In genomic region chr4:16278178-16278577, GRCh38 we compare ENCODE assay signal across 21 cellular contexts. TPM values are rescaled to one million over a fixed set of nuclear protein-coding genes. Genes with fewer than 3 reads are reported as not detected.
DNase-seq lines count a peak whose midpoint lies in the region; ATAC-seq, FAIRE-seq and TF ChIP-seq lines count a peak whose summit lies in the region.
"Had no signal": no experiment of that assay in that cellular context is flagged by ENCODE, and none has a peak within 500 bp of the region (broad histone marks: within the 10 kb centered on the region; RNA-seq: fewer than 3 reads in every experiment).

No MANE protein-coding gene starts in this region.

- TF ChIP-seq CTCF in HCT116 (IDR thresholded peaks at IDR 0.05 in 2 of 3, conservative IDR thresholded peaks at IDR 0.05 in 1 of 3; ENCODE audit: borderline replicate concordance in 1 of 3, insufficient read depth in 1 of 3, low read depth in 2 of 3, low read length in 2 of 3) (peak; percentile 15 to 60 (median 46); a peak in 4 of 6 replicates), WI38 (IDR thresholded peaks at IDR 0.05; ENCODE audit: low read depth, low read length) (peak; percentile 30; the same call in 1 of the 2 replicates), keratinocyte (optimal IDR thresholded peaks at IDR 0.05 in 1 of 3, IDR thresholded peaks at IDR 0.05 in 1 of 3, conservative IDR thresholded peaks at IDR 0.05 in 1 of 3; ENCODE audit: extremely low read depth in 1 of 3, insufficient read depth in 2 of 3, low read length in 3 of 3) (peak in 2 of 3 experiments; percentile 31 to 32)

- 0 out of 4 replicates have a peak, but pooled peaks cover 0 to 3% of the 10 kb centered on the region in 2 experiments for H3K9me3 ChIP-seq in HCT116 (ENCODE audit: control insufficient read depth in 1 of 2, insufficient read depth in 1 of 2, low read depth in 1 of 2, low read length in 2 of 2)
- H3K9me3 ChIP-seq in keratinocyte (ENCODE audit: control insufficient read depth, low read depth, low read length) = peaks cover 6% of the 10 kb centered on the region
- H3K9me3 ChIP-seq: ovary had no signal

- peak; percentile 21 to 26 for DNase-seq in AML-193 (lab: John Stamatoyannopoulos, UW)
- no peak for DNase-seq in HCT116 (ENCODE audit: low read depth, low spot score)
- DNase-seq in keratinocyte (ENCODE audit: low read depth, low spot score) = no peak
- DNase-seq in KG1 (lab: John Stamatoyannopoulos, UW) = no peak
- no peak for DNase-seq in HT-29 (ENCODE audit: low spot score)
- no peak for DNase-seq in KBM-7
- DNase-seq: activated CD4-positive, alpha-beta T cell treated with anti-CD3 and anti-CD28 coated beads, Interleukin-2, amount 50 U/mL, for 1 hour; activated naive CD8-positive, alpha-beta T cell treated with anti-CD3 and anti-CD28 coated beads, Interleukin-2, amount 10 ng/mL, durations not matched to agents 7 days and 5 days; activated T-cell treated with anti-CD3 and anti-CD28 coated beads, Interleukin-2, amount 50 U/mL, for 24 hours; head of caudate nucleus; NCI-H1105 treated with DMSO at 0.1 percent for 48 hours; NCI-H2171; ovary; SIG-M5; spleen; stimulated activated naive CD8-positive, alpha-beta T cell treated with anti-CD3 and anti-CD28 coated beads, Interleukin-15, Interleukin-2, amounts not matched to agents 100 U/mL and 50 U/mL, for 24 hours; T-helper 9 cell had no signal

- POLR2A ChIA-PET in HCT116 (lab: Charles Lee) = no interaction called here

- no peaks in the 10 kb centered on the region; the same call in 1 of the 2 replicates for H3K27me3 ChIP-seq in HCT116 (ENCODE audit: insufficient read depth, low read length)
- no peaks in the 10 kb centered on the region for H3K27me3 ChIP-seq in keratinocyte (ENCODE audit: control insufficient read depth, extremely low read depth, insufficient read depth, low read length)
- H3K27me3 ChIP-seq: ovary, spleen had no signal

- H2AFZ ChIP-seq in HCT116 (ENCODE audit: low read depth, low read length, poor library complexity, severe bottlenecking) (no peak overlapping the region), keratinocyte (ENCODE audit: control insufficient read depth, low read length) (no peak overlapping the region)

- TF ChIP-seq RAD21 in HCT116 (IDR thresholded peaks at IDR 0.05; ENCODE audit: low read depth) = peak; percentile 42; the same call in 1 of the 2 replicates

- no TSS peak for BruUV-seq in HCT116 (replicated peaks; lab: Mats Ljungman, UMichigan)

- RAD21 ChIA-PET in HCT116 (lab: Charles Lee; ENCODE audit: low non-redundant PET in 1 of 2, low total read pairs in 2 of 2, uncharacterized antibody in 2 of 2, unreplicated experiment in 2 of 2) = no interaction called here

- ATAC-seq in HCT116 (no peak; the same call in 1 of the 2 replicates), GM19324 (IDR thresholded peaks at IDR 0.05; ENCODE audit: low FRiP score, unreplicated experiment) (no peak)
- ATAC-seq: stimulated activated naive CD8-positive, alpha-beta T cell treated with anti-CD3 and anti-CD28 coated beads, Interleukin-15, Interleukin-2, amounts not matched to agents 100 U/mL and 50 U/mL, for 24 hours had no signal

- H3K9me1 ChIP-seq in keratinocyte (ENCODE audit: control insufficient read depth, extremely low read depth, insufficient read depth, low read length) = no peaks in the 10 kb centered on the region

- H3K4me1 ChIP-seq in HCT116 (ENCODE audit: control insufficient read depth in 1 of 2, insufficient read depth in 2 of 2, low read length in 2 of 2) (no peaks in the 10 kb centered on the region), keratinocyte (ENCODE audit: control insufficient read depth, extremely low read depth, insufficient read depth, low read length) (no peaks in the 10 kb centered on the region)
- H3K4me1 ChIP-seq: spleen had no signal

- in situ Hi-C loops in KBM-7 (cut with MboI; ENCODE audit: low pct_unique_long_range_greater_than_20kb, low sequenced_read_pairs) = no loop called here

- H4K20me1 ChIP-seq in HCT116 (ENCODE audit: insufficient read depth) = no peaks in the 10 kb centered on the region
- no peaks in the 10 kb centered on the region for H4K20me1 ChIP-seq in keratinocyte (ENCODE audit: control insufficient read depth, extremely low read depth, insufficient read depth, low read length)

- dilution Hi-C loops in keratinocyte (cut with MboI; ENCODE audit: extremely low pct_ligation_motif_present, low sequenced_read_pairs) = no loop called here

- no peaks in the 10 kb centered on the region for H3K9me2 ChIP-seq in HCT116 (ENCODE audit: insufficient read depth)

- no peak for FAIRE-seq in keratinocyte (lab: Jason Lieb, UNC)
- FAIRE-seq: GM19239, HTR-8/SVneo had no signal

- CTCF ChIA-PET in HCT116 (lab: Charles Lee) = interaction anchor here (0.8 to 1.5 kb wide), 4 partner anchors 9 to 1170 kb away, joined by 3 to 5 read pairs (median 3); no protein-coding TSS in a partner anchor

- H3K79me2 ChIP-seq in HCT116 (ENCODE audit: insufficient read depth, low read length) (no peaks in the 10 kb centered on the region), keratinocyte (ENCODE audit: control insufficient read depth, insufficient read depth, low read length) (no peaks in the 10 kb centered on the region)

- no peak overlapping the region for H3K27ac ChIP-seq in HCT116 (ENCODE audit: low read depth, low read length)
- no peak overlapping the region for H3K27ac ChIP-seq in keratinocyte (ENCODE audit: control insufficient read depth, insufficient read depth, low read length)
- H3K27ac ChIP-seq: ovary, spleen had no signal

- TF ChIP-seq POLR2A in HCT116 (IDR thresholded peaks at IDR 0.05; ENCODE audit: borderline replicate concordance, extremely low read depth, insufficient read depth, insufficient read length) = no peak

- H3K4me2 ChIP-seq in HCT116 (ENCODE audit: low read length) (no peak overlapping the region), keratinocyte (ENCODE audit: control insufficient read depth, extremely low read depth, insufficient read depth, low read depth, low read length) (no peak overlapping the region)

- H3K9ac ChIP-seq in HCT116 (ENCODE audit: low read length) (no peak overlapping the region), keratinocyte (ENCODE audit: control insufficient read depth, extremely low read depth, insufficient read depth, low read length) (no peak overlapping the region)

- H3K4me3 ChIP-seq in HCT116 (replicated peaks in 1 of 2; ENCODE audit: low read depth in 1 of 2, low read length in 2 of 2) (no peak overlapping the region), WI38 (ENCODE audit: low read depth, low read length) (no peak overlapping the region), keratinocyte (ENCODE audit: control insufficient read depth in 2 of 3, extremely low read depth in 1 of 3, insufficient read depth in 2 of 3, low read depth in 1 of 3, low read length in 3 of 3) (no peak overlapping the region)
- H3K4me3 ChIP-seq: ovary, spleen had no signal

- H3K36me3 ChIP-seq in HCT116 (ENCODE audit: control insufficient read depth in 1 of 2, insufficient read depth in 2 of 2, low read length in 2 of 2) = no peaks in the 10 kb centered on the region
- no peaks in the 10 kb centered on the region for H3K36me3 ChIP-seq in keratinocyte (ENCODE audit: control insufficient read depth in 2 of 2, extremely low read depth in 1 of 2, insufficient read depth in 2 of 2, low read length in 2 of 2)
- H3K36me3 ChIP-seq: ovary had no signal

- intact Hi-C loops in HCT116 (cut with micrococcal nuclease) = no loop called here

TF ChIP-seq in HCT116, 20 proteins besides CTCF, POLR2A, EP300 and RAD21:
- no peak for TF ChIP-seq CEBPB (IDR thresholded peaks at IDR 0.05; ENCODE audit: low read depth)
- TF ChIP-seq REST (IDR thresholded peaks at IDR 0.05; ENCODE audit: low read depth) = no peak
- no peak for TF ChIP-seq POLR2AphosphoS5 (IDR thresholded peaks at IDR 0.05; ENCODE audit: low read depth, low read length)
- no peak for TF ChIP-seq FOSL1 (IDR thresholded peaks at IDR 0.05; ENCODE audit: low read depth)
- no peak for TF ChIP-seq SIN3A (IDR thresholded peaks at IDR 0.05; ENCODE audit: low read depth)

RNA-seq across cellular contexts. Expression of gene TAPT1, which starts 51.9 kb away (rescaled TPM):
- 11.7 TPM for total RNA-seq in HCT116 (2021; ENCODE audit: unreplicated experiment)
- polyA plus RNA-seq in HCT116 (2012) = 7.9 and 8.9 TPM in 2 replicates
- polyA plus RNA-seq in keratinocyte = 8.6 to 10.7 TPM (median 9.2 TPM) in 3 replicates
- polyA plus RNA-seq in keratinocyte (2011; ENCODE audit: low read depth) = 8.3 TPM
- polyA plus RNA-seq in keratinocyte (2011; cell fraction: cytosol; rRNA removed) = 3.8 and 8.9 TPM in 2 replicates
- 14.6 and 17.3 TPM in 2 replicates for polyA plus RNA-seq in keratinocyte (2011; cell fraction: nucleus; rRNA removed)
- polyA plus RNA-seq in keratinocyte (2012; ENCODE audit: low replicate concordance) = 6.2 and 8.5 TPM in 2 replicates
- polyA minus RNA-seq in keratinocyte = 3.8 to 16.7 TPM (median 12.2 TPM) in 3 replicates
- polyA minus RNA-seq in keratinocyte (2011; cell fraction: cytosol; rRNA and poly(A)+ RNA removed) = 5.6 TPM
- polyA minus RNA-seq in keratinocyte (2011; cell fraction: nucleus; rRNA and poly(A)+ RNA removed) = 14.2 and 21.9 TPM in 2 replicates
- total RNA-seq in HT-29 (2014; rRNA removed; shearing (Covaris generic)) = 6.7 and 6.9 TPM in 2 replicates

Comparison
In these comparisons a context has a peak if more than half of its experiments do, and no peak if none do; other contexts are left out.
1. DNase-seq: peak in AML-193 (2 of 2); none in HCT116 (single experiment), keratinocyte (single experiment), KG1 (single experiment), HT-29 (single experiment) and KBM-7 (single experiment).
2. Peak in every context shown above with its lines, with median percentiles within 50 percentile points of each other: CTCF ChIP-seq.